ENCODE assay signal across 8 cellular contexts in the genomic region with DNA sequence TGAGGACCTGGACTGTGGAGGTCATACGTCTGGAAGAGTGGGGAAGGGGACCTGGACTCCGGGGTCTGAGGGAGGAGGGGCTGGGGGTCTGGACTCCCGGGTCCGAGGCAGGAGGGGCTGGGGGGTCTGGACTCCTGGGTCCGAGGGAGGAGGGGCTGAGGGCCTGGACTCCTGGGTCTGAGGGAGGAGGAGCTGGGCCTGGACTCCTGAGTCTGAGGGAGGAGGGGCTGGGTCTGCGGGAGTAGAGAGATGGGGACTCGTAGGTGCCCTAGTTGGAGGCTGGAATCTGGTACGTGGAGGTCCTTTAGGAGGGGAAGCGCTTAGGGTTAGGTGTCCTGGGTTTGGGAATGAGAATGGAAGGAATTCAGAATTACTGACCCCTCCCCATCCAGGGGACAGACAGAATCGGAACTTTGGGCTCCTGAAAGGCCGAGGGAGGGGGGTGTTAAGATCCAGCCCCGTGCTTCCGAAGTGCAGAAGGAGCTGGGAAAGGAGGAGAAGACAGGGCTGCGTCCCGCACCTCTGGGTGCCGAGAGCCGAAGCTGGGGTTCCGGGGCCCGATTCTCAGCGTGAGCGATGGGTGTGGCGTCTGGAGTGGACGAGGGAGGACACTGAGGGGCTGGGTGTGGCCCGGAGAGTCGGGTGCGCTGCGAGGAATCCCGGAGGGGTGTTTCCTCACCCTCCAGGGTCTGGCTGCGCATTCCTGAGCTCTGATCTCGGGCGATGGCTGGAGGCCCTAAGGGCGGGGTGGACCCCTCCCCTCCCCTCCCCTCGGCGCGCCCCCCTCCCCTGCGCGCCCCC. TPM values are rescaled to one million over a fixed set of nuclear protein-coding genes. Genes with fewer than 3 reads are reported as not detected.
DNase-seq lines count a peak whose midpoint lies in the region; ATAC-seq, FAIRE-seq and TF ChIP-seq lines count a peak whose summit lies in the region.

No MANE protein-coding gene starts in this region.

- under 1% methylated on average over 11 of the region's 37 CpGs for WGBS in HepG2 (ENCODE audit: low lambda C conversion rate)

- H2AFZ ChIP-seq in HepG2 (ENCODE audit: low read length) = no peak overlapping the region

- H3K36me3 ChIP-seq in colonic mucosa (no peaks in the 10 kb centered on the region), HepG2 (replicated peaks in 1 of 2; ENCODE audit: control insufficient read depth in 1 of 2, insufficient read depth in 2 of 2, low read length in 2 of 2) (peaks cover 2 to 23% of the 10 kb centered on the region in 2 experiments; a peak in 2 of 5 replicates)

- ATAC-seq in HepG2 (peak; percentile 8), GM19351 (IDR thresholded peaks at IDR 0.05; ENCODE audit: unreplicated experiment) (no peak)

- H3K9me3 ChIP-seq in colonic mucosa (no peaks in the 10 kb centered on the region), HepG2 (ENCODE audit: low read length) (no peaks in the 10 kb centered on the region)

- BruUV-seq in HepG2 (replicated peaks; lab: Mats Ljungman, UMichigan) = no TSS peak

- POLR2A ChIA-PET in HepG2 (lab: Yijun Ruan, JAX) = interaction anchor here (0.6 to 5.6 kb wide), 13 partner anchors 9 to 332 kb away, joined by 3 to 102 read pairs (median 5); a partner anchor contains a TSS

- peak overlapping the region; percentile 86 for H3K27ac ChIP-seq in colonic mucosa
- H3K27ac ChIP-seq in HepG2 (ENCODE audit: extremely low read length, insufficient read depth, low read length) = peak overlapping the region; percentile 98

- CTCF ChIA-PET in HepG2 (lab: Yijun Ruan, JAX; ENCODE audit: low intra/inter-chr PET ratio, low total read pairs) = no interaction called here

- FAIRE-seq in HepG2 (lab: Jason Lieb, UNC) = no peak

- H3K4me3 ChIP-seq in colonic mucosa (peak overlapping the region; percentile 57), HepG2 (replicated peaks in 1 of 3; ENCODE audit: insufficient read depth in 1 of 3, low read depth in 2 of 3, low read length in 3 of 3) (peak overlapping the region; percentile 76 to 99 (median 99))

- TF ChIP-seq CTCF in colonic mucosa (IDR thresholded peaks at IDR 0.05) (no peak), HepG2 (CRISPR knock-in tag; IDR thresholded peaks at IDR 0.05) (no peak)

- peaks cover 21% of the 10 kb centered on the region; the same call in 1 of the 2 replicates for H4K20me1 ChIP-seq in HepG2 (ENCODE audit: insufficient read depth, low read length)

- H3K27me3 ChIP-seq in colonic mucosa = no peaks in the 10 kb centered on the region
- no peaks in the 10 kb centered on the region; a peak in 1 of 5 replicates for H3K27me3 ChIP-seq in HepG2 (ENCODE audit: control insufficient read depth in 1 of 2, insufficient read depth in 2 of 2, low read length in 2 of 2)

- H3K4me1 ChIP-seq in colonic mucosa = peaks cover 7% of the 10 kb centered on the region
- peaks cover 23% of the 10 kb centered on the region for H3K4me1 ChIP-seq in HepG2 (ENCODE audit: insufficient read depth, low read length)

- peak overlapping the region; percentile 93 for H3K4me2 ChIP-seq in HepG2 (ENCODE audit: low read depth, low read length)

- TF ChIP-seq POLR2A in HepG2 (IDR thresholded peaks at IDR 0.05; ENCODE audit: insufficient read depth in 1 of 2, low read depth in 2 of 2, low read length in 2 of 2) = peak in 1 of 2 experiments; percentile 84; a peak in 2 of 4 replicates

- TF ChIP-seq RAD21 in HepG2 (CRISPR knock-in tag; IDR thresholded peaks at IDR 0.05) = no peak

- in situ Hi-C loops in HepG2 (cut with HindIII; ENCODE audit: extremely low pct_ligation_motif_present, low pct_unique_long_range_greater_than_20kb) = no loop called here

- intact Hi-C loops in colonic mucosa (cut with DNase I) = no loop called here
- intact Hi-C loops in HepG2 (cut with micrococcal nuclease; ENCODE audit: unreplicated experiment) = no loop called here

- H3K9ac ChIP-seq in colonic mucosa (ENCODE audit: low read depth in 2 of 2, low read length in 2 of 2) (peak overlapping the region; percentile 86 to 95), HepG2 (ENCODE audit: insufficient read depth, low read depth, low read length) (peak overlapping the region; percentile 100)

- peaks cover 33% of the 10 kb centered on the region for H3K79me2 ChIP-seq in HepG2 (ENCODE audit: insufficient read depth, low read length)

- peak; percentile 28 for DNase-seq in NOMO-1 treated with DMSO at 0.1 percent for 48 hours (lab: John Stamatoyannopoulos, UW; ENCODE audit: unreplicated experiment)
- no peak for DNase-seq in NOMO-1 treated with dmso at 0.1 percent for 144 hours (lab: John Stamatoyannopoulos, UW; ENCODE audit: unreplicated experiment)
- peak in 3 of 5 experiments; percentile 25 to 48 (median 46) for DNase-seq in T-helper 2 cell
- DNase-seq in colonic mucosa = peak; percentile 70
- peak; percentile 47 for DNase-seq in HepG2 (ENCODE audit: low spot score)
- DNase-seq in stimulated activated naive CD4-positive, alpha-beta T cell (lab: John Stamatoyannopoulos, UW) = peak; percentile 41 to 71 (median 64)
- no peak for DNase-seq in NCI-H2196 treated with DMSO at 0.1 percent for 48 hours (lab: John Stamatoyannopoulos, UW; ENCODE audit: unreplicated experiment)

- no peak for TF ChIP-seq EP300 in HepG2 (IDR thresholded peaks at IDR 0.05; ENCODE audit: low read depth in 2 of 2, low read length in 2 of 2)
- no peak for TF ChIP-seq EP300 in HepG2 (CRISPR knock-in tag; IDR thresholded peaks at IDR 0.05; ENCODE audit: borderline replicate concordance)

RNA-seq across cellular contexts. Expression of a gene that starts 0.6 kb away (rescaled TPM):
- total RNA-seq in colonic mucosa (100 to 1,000 TPM in 1 of 2 donors, 10 to 100 TPM in 1; 80.5 to 110 TPM), HepG2 (2016; rRNA removed; fragmentation: Illumina TruSeq; extraction: Trizol) (12.4 and 19.9 TPM in 2 replicates)
- total RNA-seq in HepG2 (2016; cell fraction: cytosol; rRNA removed; fragmentation: Illumina TruSeq; extraction: Trizol; ENCODE audit: low read depth) = 2.9 and 3.4 TPM in 2 replicates
- 8.1 and 17.3 TPM in 2 replicates for total RNA-seq in HepG2 (2016; cell fraction: insoluble cytoplasmic fraction; rRNA removed; fragmentation: Illumina TruSeq; extraction: Trizol)
- 10.9 and 11.2 TPM in 2 replicates for total RNA-seq in HepG2 (2016; cell fraction: membrane; rRNA removed; fragmentation: Illumina TruSeq; extraction: Trizol)
- 19.9 and 23.5 TPM in 2 replicates for total RNA-seq in HepG2 (2016; cell fraction: nucleus; rRNA removed; fragmentation: Illumina TruSeq; extraction: Trizol)
- polyA plus RNA-seq in HepG2 (2011; rRNA removed) = 38.1 and 51.6 TPM in 2 replicates
- 23.9 and 30.3 TPM in 2 replicates for polyA plus RNA-seq in HepG2 (2011; cell fraction: cytosol; rRNA removed)
- 51.4 and 66.0 TPM in 2 replicates for polyA plus RNA-seq in HepG2 (2011; cell fraction: nucleus; rRNA removed)
- 42.9 and 44.2 TPM in 2 replicates for polyA plus RNA-seq in HepG2 (2012)
- 4.4 and 4.6 TPM in 2 replicates for polyA plus RNA-seq in HepG2 (2016; cell fraction: cytosol; fragmentation: Illumina TruSeq; extraction: Trizol; ENCODE audit: low read depth)
- polyA plus RNA-seq in HepG2 (2016; cell fraction: insoluble cytoplasmic fraction; fragmentation: Illumina TruSeq; extraction: Trizol; ENCODE audit: low read depth) = 21.9 and 33.1 TPM in 2 replicates
- 11.8 and 14.0 TPM in 2 replicates for polyA plus RNA-seq in HepG2 (2016; cell fraction: membrane; fragmentation: Illumina TruSeq; extraction: Trizol; ENCODE audit: low read depth)
- 72.7 and 73.9 TPM in 2 replicates for polyA plus RNA-seq in HepG2 (2016; cell fraction: nucleus; fragmentation: Illumina TruSeq; extraction: Trizol; ENCODE audit: insufficient read depth, low read depth)
- polyA minus RNA-seq in HepG2 (2011; rRNA and poly(A)+ RNA removed; ENCODE audit: low replicate concordance) = 6.9 and 90.5 TPM in 2 replicates
- 35.5 and 36.5 TPM in 2 replicates for polyA minus RNA-seq in HepG2 (2011; cell fraction: cytosol; rRNA and poly(A)+ RNA removed)
- polyA minus RNA-seq in HepG2 (2011; cell fraction: nucleus; rRNA and poly(A)+ RNA removed) = 14.3 and 15.6 TPM in 2 replicates

RNA-seq across cellular contexts. Expression of a gene that starts 13.7 kb away (rescaled TPM):
- total RNA-seq in colonic mucosa (under 1 TPM; 0.08 to 0.22 TPM), HepG2 (2016; rRNA removed; fragmentation: Illumina TruSeq; extraction: Trizol) (0.02 TPM in 1 of 2 replicates, not detected in the other)
- total RNA-seq in HepG2 (2016; cell fraction: cytosol; rRNA removed; fragmentation: Illumina TruSeq; extraction: Trizol; ENCODE audit: low read depth) = not detected in 2 replicates
- total RNA-seq in HepG2 (2016; cell fraction: insoluble cytoplasmic fraction; rRNA removed; fragmentation: Illumina TruSeq; extraction: Trizol) = not detected in 2 replicates
- not detected in 2 replicates for total RNA-seq in HepG2 (2016; cell fraction: membrane; rRNA removed; fragmentation: Illumina TruSeq; extraction: Trizol)
- not detected in 2 replicates for total RNA-seq in HepG2 (2016; cell fraction: nucleus; rRNA removed; fragmentation: Illumina TruSeq; extraction: Trizol)
- 0.03 and 0.04 TPM in 2 replicates for polyA plus RNA-seq in HepG2 (2011; rRNA removed)
- not detected in 2 replicates for polyA plus RNA-seq in HepG2 (2011; cell fraction: cytosol; rRNA removed)
- 0.24 and 0.68 TPM in 2 replicates for polyA plus RNA-seq in HepG2 (2011; cell fraction: nucleus; rRNA removed)
- polyA plus RNA-seq in HepG2 (2012) = 0.08 TPM in 1 of 2 replicates, not detected in the other
- not detected in 2 replicates for polyA plus RNA-seq in HepG2 (2016; cell fraction: cytosol; fragmentation: Illumina TruSeq; extraction: Trizol; ENCODE audit: low read depth)
- polyA plus RNA-seq in HepG2 (2016; cell fraction: insoluble cytoplasmic fraction; fragmentation: Illumina TruSeq; extraction: Trizol; ENCODE audit: low read depth) = not detected in 2 replicates
- polyA plus RNA-seq in HepG2 (2016; cell fraction: membrane; fragmentation: Illumina TruSeq; extraction: Trizol; ENCODE audit: low read depth) = not detected in 2 replicates
- 0.37 and 0.40 TPM in 2 replicates for polyA plus RNA-seq in HepG2 (2016; cell fraction: nucleus; fragmentation: Illumina TruSeq; extraction: Trizol; ENCODE audit: insufficient read depth, low read depth)
- polyA minus RNA-seq in HepG2 (2011; rRNA and poly(A)+ RNA removed; ENCODE audit: low replicate concordance) = 0.84 TPM in 1 of 2 replicates, not detected in the other
- not detected in 2 replicates for polyA minus RNA-seq in HepG2 (2011; cell fraction: cytosol; rRNA and poly(A)+ RNA removed)
- 0.13 TPM in 1 of 2 replicates, not detected in the other for polyA minus RNA-seq in HepG2 (2011; cell fraction: nucleus; rRNA and poly(A)+ RNA removed)

RNA-seq across cellular contexts. Expression of a gene that starts 40.8 kb away (rescaled TPM):
- total RNA-seq in colonic mucosa = under 1 TPM in 1 of 2 donors, not detected in 1; 0.16 TPM
- total RNA-seq in HepG2 (2016; rRNA removed; fragmentation: Illumina TruSeq; extraction: Trizol) = not detected in 2 replicates
- total RNA-seq in HepG2 (2016; cell fraction: cytosol; rRNA removed; fragmentation: Illumina TruSeq; extraction: Trizol; ENCODE audit: low read depth) = not detected in 2 replicates
- total RNA-seq in HepG2 (2016; cell fraction: insoluble cytoplasmic fraction; rRNA removed; fragmentation: Illumina TruSeq; extraction: Trizol) = not detected in 2 replicates
- total RNA-seq in HepG2 (2016; cell fraction: membrane; rRNA removed; fragmentation: Illumina TruSeq; extraction: Trizol) = not detected in 2 replicates
- total RNA-seq in HepG2 (2016; cell fraction: nucleus; rRNA removed; fragmentation: Illumina TruSeq; extraction: Trizol) = not detected in 2 replicates
- not detected in 2 replicates for polyA plus RNA-seq in HepG2 (2011; rRNA removed)
- not detected in 2 replicates for polyA plus RNA-seq in HepG2 (2011; cell fraction: cytosol; rRNA removed)
- polyA plus RNA-seq in HepG2 (2011; cell fraction: nucleus; rRNA removed) = not detected in 2 replicates
- polyA plus RNA-seq in HepG2 (2012) = not detected in 2 replicates
- not detected in 2 replicates for polyA plus RNA-seq in HepG2 (2016; cell fraction: cytosol; fragmentation: Illumina TruSeq; extraction: Trizol; ENCODE audit: low read depth)
- not detected in 2 replicates for polyA plus RNA-seq in HepG2 (2016; cell fraction: insoluble cytoplasmic fraction; fragmentation: Illumina TruSeq; extraction: Trizol; ENCODE audit: low read depth)
- not detected in 2 replicates for polyA plus RNA-seq in HepG2 (2016; cell fraction: membrane; fragmentation: Illumina TruSeq; extraction: Trizol; ENCODE audit: low read depth)
- not detected in 2 replicates for polyA plus RNA-seq in HepG2 (2016; cell fraction: nucleus; fragmentation: Illumina TruSeq; extraction: Trizol; ENCODE audit: insufficient read depth, low read depth)
- polyA minus RNA-seq in HepG2 (2011; rRNA and poly(A)+ RNA removed; ENCODE audit: low replicate concordance) = not detected in 2 replicates
- polyA minus RNA-seq in HepG2 (2011; cell fraction: cytosol; rRNA and poly(A)+ RNA removed) = not detected in 2 replicates
- not detected in 2 replicates for polyA minus RNA-seq in HepG2 (2011; cell fraction: nucleus; rRNA and poly(A)+ RNA removed)

RNA-seq across cellular contexts. Expression of a gene that starts 44.2 kb away (rescaled TPM):
- total RNA-seq in colonic mucosa = under 1 TPM in 1 of 2 donors, not detected in 1; 0.11 TPM
- 0.10 and 0.15 TPM in 2 replicates for total RNA-seq in HepG2 (2016; rRNA removed; fragmentation: Illumina TruSeq; extraction: Trizol)
- total RNA-seq in HepG2 (2016; cell fraction: cytosol; rRNA removed; fragmentation: Illumina TruSeq; extraction: Trizol; ENCODE audit: low read depth) = 0.09 TPM in 1 of 2 replicates, not detected in the other
- total RNA-seq in HepG2 (2016; cell fraction: insoluble cytoplasmic fraction; rRNA removed; fragmentation: Illumina TruSeq; extraction: Trizol) = 0.04 and 0.10 TPM in 2 replicates
- total RNA-seq in HepG2 (2016; cell fraction: membrane; rRNA removed; fragmentation: Illumina TruSeq; extraction: Trizol) = 0.07 TPM in 1 of 2 replicates, not detected in the other
- not detected in 2 replicates for total RNA-seq in HepG2 (2016; cell fraction: nucleus; rRNA removed; fragmentation: Illumina TruSeq; extraction: Trizol)
- polyA plus RNA-seq in HepG2 (2011; rRNA removed) = 0.20 and 0.21 TPM in 2 replicates
- polyA plus RNA-seq in HepG2 (2011; cell fraction: cytosol; rRNA removed) = 0.23 and 0.40 TPM in 2 replicates
- 0.07 and 0.08 TPM in 2 replicates for polyA plus RNA-seq in HepG2 (2011; cell fraction: nucleus; rRNA removed)
- polyA plus RNA-seq in HepG2 (2012) = 0.07 and 0.11 TPM in 2 replicates
- 0.02 TPM in 1 of 2 replicates, not detected in the other for polyA plus RNA-seq in HepG2 (2016; cell fraction: cytosol; fragmentation: Illumina TruSeq; extraction: Trizol; ENCODE audit: low read depth)
- polyA plus RNA-seq in HepG2 (2016; cell fraction: insoluble cytoplasmic fraction; fragmentation: Illumina TruSeq; extraction: Trizol; ENCODE audit: low read depth) = 0.11 and 0.13 TPM in 2 replicates
- 0.07 TPM in 1 of 2 replicates, not detected in the other for polyA plus RNA-seq in HepG2 (2016; cell fraction: membrane; fragmentation: Illumina TruSeq; extraction: Trizol; ENCODE audit: low read depth)
- 0.15 TPM in 1 of 2 replicates, not detected in the other for polyA plus RNA-seq in HepG2 (2016; cell fraction: nucleus; fragmentation: Illumina TruSeq; extraction: Trizol; ENCODE audit: insufficient read depth, low read depth)
- polyA minus RNA-seq in HepG2 (2011; rRNA and poly(A)+ RNA removed; ENCODE audit: low replicate concordance) = 0.24 TPM in 1 of 2 replicates, not detected in the other
- not detected in 2 replicates for polyA minus RNA-seq in HepG2 (2011; cell fraction: cytosol; rRNA and poly(A)+ RNA removed)
- polyA minus RNA-seq in HepG2 (2011; cell fraction: nucleus; rRNA and poly(A)+ RNA removed) = 0.12 and 0.13 TPM in 2 replicates

Comparison
In these comparisons a context has a peak if more than half of its experiments do, and no peak if none do; other contexts are left out.
1. DNase-seq: peak in NOMO-1 treated with DMSO at 0.1 percent for 48 hours (single experiment), T-helper 2 cell (3 of 5), colonic mucosa (single experiment), HepG2 (single experiment) and stimulated activated naive CD4-positive, alpha-beta T cell (6 of 6); none in NOMO-1 treated with dmso at 0.1 percent for 144 hours (single experiment) and NCI-H2196 treated with DMSO at 0.1 percent for 48 hours (single experiment).